ENCODE assay signal across 1 cellular context in the genomic region with DNA sequence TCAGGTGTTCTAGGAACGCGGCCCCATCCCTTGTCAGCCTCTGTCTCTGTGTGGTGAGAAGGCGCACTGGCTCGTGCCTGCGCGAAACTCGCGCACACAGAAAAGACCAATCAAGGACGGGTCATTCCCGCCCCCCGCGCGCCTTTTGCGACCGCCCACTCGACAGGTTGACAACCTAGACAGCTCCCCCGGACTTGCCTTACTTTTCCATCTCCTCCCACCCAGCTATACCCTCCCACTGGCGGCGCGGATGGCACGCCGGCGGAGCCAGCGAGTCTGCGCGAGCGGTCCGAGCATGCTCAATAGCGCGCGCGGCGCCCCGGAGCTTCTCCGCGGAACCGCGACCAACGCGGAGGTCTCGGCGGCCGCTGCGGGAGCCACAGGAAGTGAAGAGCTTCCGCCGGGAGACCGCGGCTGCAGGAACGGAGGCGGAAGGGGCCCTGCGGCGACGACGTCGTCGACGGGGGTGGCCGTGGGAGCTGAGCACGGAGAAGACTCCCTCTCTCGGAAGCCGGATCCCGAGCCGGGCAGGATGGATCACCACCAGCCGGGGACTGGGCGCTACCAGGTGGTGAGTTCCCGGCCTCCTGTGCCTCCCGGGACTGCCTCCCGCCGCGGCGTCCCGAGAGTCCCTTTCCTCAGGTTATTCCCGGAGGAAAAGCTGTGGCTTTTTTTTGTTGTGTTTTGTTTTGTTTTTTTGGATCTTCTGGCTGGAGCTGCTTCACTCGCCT.
A peak's percentile ranks its signal among the peaks of the same experiment; 100 is the strongest.
TF ChIP-seq lines count a peak whose summit lies in the region.

TSS of gene NDFIP2 (plus strand) at position 202 of the 731 bp plus-strand sequence. CDS start at position 251, 49 bp downstream.

TF ChIP-seq in A549, 52 proteins besides CTCF, POLR2A, EP300 and RAD21 (continued from another document):
- TF ChIP-seq TFCP2L1 (CRISPR knock-in tag; IDR thresholded peaks at IDR 0.05) (no peak), MAZ (IDR thresholded peaks at IDR 0.05; ENCODE audit: borderline replicate concordance, low read depth, low read length) (no peak), MYC (IDR thresholded peaks at IDR 0.05; ENCODE audit: borderline replicate concordance, low read length) (no peak), CHD2 (IDR thresholded peaks at IDR 0.05; ENCODE audit: low read length, partially characterized antibody) (no peak), RCOR1 (IDR thresholded peaks at IDR 0.05; ENCODE audit: low read depth, low read length) (no peak), HOXB13 (CRISPR knock-in tag; IDR thresholded peaks at IDR 0.05; ENCODE audit: low read depth) (no peak), MAX (IDR thresholded peaks at IDR 0.05) (peak; percentile 42), FOSB (CRISPR knock-in tag; IDR thresholded peaks at IDR 0.05) (no peak), JUN (IDR thresholded peaks at IDR 0.05) (peak in 1 of 2 experiments; percentile 58; a peak in 1 of 5 replicates), CBX2 (IDR thresholded peaks at IDR 0.05; ENCODE audit: borderline replicate concordance, low read depth) (no peak), HES2 (IDR thresholded peaks at IDR 0.05) (no peak), PHF8 (IDR thresholded peaks at IDR 0.05; ENCODE audit: borderline replicate concordance, low read depth) (peak; percentile 67; the same call in 1 of the 2 replicates), FOXS1 (CRISPR knock-in tag; IDR thresholded peaks at IDR 0.05) (no peak), FOSL2 (IDR thresholded peaks at IDR 0.05) (no peak), FOSL2 (CRISPR knock-in tag; IDR thresholded peaks at IDR 0.05) (no peak), RFX5 (IDR thresholded peaks at IDR 0.05) (no peak), MAFK (IDR thresholded peaks at IDR 0.05; ENCODE audit: partially characterized antibody) (no peak)
- TF ChIP-seq, protein P1, sequence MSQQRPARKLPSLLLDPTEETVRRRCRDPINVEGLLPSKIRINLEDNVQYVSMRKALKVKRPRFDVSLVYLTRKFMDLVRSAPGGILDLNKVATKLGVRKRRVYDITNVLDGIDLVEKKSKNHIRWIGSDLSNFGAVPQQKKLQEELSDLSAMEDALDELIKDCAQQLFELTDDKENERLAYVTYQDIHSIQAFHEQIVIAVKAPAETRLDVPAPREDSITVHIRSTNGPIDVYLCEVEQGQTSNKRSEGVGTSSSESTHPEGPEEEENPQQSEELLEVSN (IDR thresholded peaks at IDR 0.05; ENCODE audit: borderline replicate concordance, low read depth): peak; percentile 58
TF ChIP-seq in A549: peak in this region for 4.
